ENCODE assay signal across 9 cellular contexts in genomic region chr1:178644308-178645120, GRCh38.
DNase-seq lines count a peak whose midpoint lies in the region; ATAC-seq and FAIRE-seq lines count a peak whose summit lies in the region.
"Had no signal": no experiment of that assay in that cellular context is flagged by ENCODE, and none has a peak within 500 bp of the region (broad histone marks: within the 10 kb centered on the region; RNA-seq: fewer than 3 reads in every experiment).

No MANE protein-coding gene starts in this region.

- ATAC-seq in HG03565 (IDR thresholded peaks at IDR 0.05; ENCODE audit: unreplicated experiment) (no peak), GM18511 (IDR thresholded peaks at IDR 0.05; ENCODE audit: unreplicated experiment) (no peak)

- H4K20me1 ChIP-seq in Karpas-422 (ENCODE audit: insufficient read depth, low read depth, low read length), result no peaks in the 10 kb centered on the region

- H3K27me3 ChIP-seq in Karpas-422 (ENCODE audit: low read length) (no peaks in the 10 kb centered on the region), small intestine (ENCODE audit: control insufficient read depth in 2 of 2, insufficient read depth in 2 of 2, low read length in 2 of 2) (no peaks in the 10 kb centered on the region)

- peak overlapping the region; percentile 70 for H3K4me2 ChIP-seq in Karpas-422 (ENCODE audit: low read depth, low read length, poor library complexity, severe bottlenecking)

- WGBS in small intestine, 3 donors, result 21 to 28% (median 25%) methylated on average over 4 of the region's 4 CpGs

- H3K4me3 ChIP-seq in Karpas-422 (ENCODE audit: low read length) (peak overlapping the region; percentile 51; the same call in 1 of the 2 replicates), small intestine (ENCODE audit: low read depth in 1 of 2, low read length in 2 of 2) (no peak overlapping the region)
- H3K4me3 ChIP-seq: psoas muscle had no signal

- no peaks in the 10 kb centered on the region for H3K9me2 ChIP-seq in Karpas-422 (replicated peaks; ENCODE audit: insufficient read depth, low read length)

- H3K4me1 ChIP-seq in Karpas-422 (ENCODE audit: low read length) (peaks cover 62% of the 10 kb centered on the region), small intestine (ENCODE audit: control insufficient read depth in 2 of 2, insufficient read depth in 1 of 2, low read depth in 1 of 2, low read length in 1 of 2) (peaks cover 0 to 2% of the 10 kb centered on the region in 2 donors)

- H3K9me3 ChIP-seq in Karpas-422 (ENCODE audit: low read length), result no peaks in the 10 kb centered on the region
- H3K9me3 ChIP-seq in small intestine (ENCODE audit: control insufficient read depth, low read depth), result no peaks in the 10 kb centered on the region
- H3K9me3 ChIP-seq: psoas muscle had no signal

- H3K36me3 ChIP-seq in Karpas-422 (ENCODE audit: insufficient read depth, low read length), result no peaks in the 10 kb centered on the region
- H3K36me3 ChIP-seq in small intestine (ENCODE audit: control insufficient read depth in 2 of 2, insufficient read depth in 2 of 2, low read length in 2 of 2), result no peaks in the 10 kb centered on the region

- H3K9ac ChIP-seq in Karpas-422 (ENCODE audit: low read length), result peak overlapping the region; percentile 70

- no peak for FAIRE-seq in small intestine (lab: Jason Lieb, UNC)
- FAIRE-seq: bronchial epithelial cell had no signal

- H3K79me2 ChIP-seq in Karpas-422 (ENCODE audit: low read length), result peaks cover 3% of the 10 kb centered on the region; the same call in 1 of the 2 replicates

- H3K27ac ChIP-seq in Karpas-422 (ENCODE audit: low read length) (peak overlapping the region; percentile 97), small intestine (ENCODE audit: low read depth in 1 of 2, low read length in 1 of 2) (no peak overlapping the region)
- H3K27ac ChIP-seq: psoas muscle had no signal

- H2AFZ ChIP-seq in Karpas-422 (ENCODE audit: low read length), result no peak overlapping the region

- DNase-seq in Karpas-422 (peak; percentile 76), OCI-M1 (lab: John Stamatoyannopoulos, UW) (peak; percentile 24), foreskin melanocyte (peak; percentile 94), small intestine (peak; percentile 82)
- no peak for DNase-seq in activated CD4-positive, CD25-positive, alpha-beta regulatory T cell (lab: John Stamatoyannopoulos, UW)
- DNase-seq: psoas muscle had no signal

Comparison
In these comparisons a context has a peak if more than half of its experiments do, and no peak if none do; other contexts are left out.
1. DNase-seq: peak in Karpas-422 (single experiment), OCI-M1 (single experiment), foreskin melanocyte (single experiment) and small intestine (single experiment); none in activated CD4-positive, CD25-positive, alpha-beta regulatory T cell (0 of 4).